In the genomic region with DNA sequence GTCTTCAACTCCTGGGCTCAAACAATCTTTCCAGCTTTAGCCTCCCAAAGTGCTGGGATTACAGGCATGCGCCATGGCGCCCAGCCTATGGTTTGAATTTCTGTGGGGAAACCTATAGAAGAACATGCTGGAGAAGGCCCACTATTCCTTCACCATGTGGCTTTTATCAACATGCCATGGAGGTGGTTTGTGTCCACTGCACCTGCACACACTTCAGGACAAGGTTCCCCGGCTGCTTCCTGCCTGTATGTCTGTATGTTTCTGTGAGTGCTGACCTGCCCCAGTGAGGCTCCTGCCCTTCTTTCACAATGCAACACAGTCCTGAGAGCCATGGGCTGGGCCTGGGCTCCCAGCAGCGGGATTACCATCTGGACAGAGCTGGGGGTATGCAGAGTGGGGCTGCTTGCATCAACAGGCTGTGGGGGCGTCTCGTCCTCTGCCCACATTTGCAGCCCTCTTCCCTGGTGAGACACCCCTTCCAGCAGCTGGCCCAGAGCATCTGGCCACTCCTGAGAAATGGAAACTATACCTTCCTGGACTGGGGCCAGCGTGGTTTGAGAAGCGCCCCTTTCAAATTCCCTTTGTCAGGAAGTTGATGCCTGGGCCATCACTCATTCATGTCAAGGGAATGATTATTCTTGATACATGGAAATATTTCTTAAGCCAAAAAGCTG, we compare ENCODE assay signal across 19 cellular contexts. TPM values are rescaled to one million over a fixed set of nuclear protein-coding genes. Genes with fewer than 3 reads are reported as not detected.
A peak's percentile ranks its signal among the peaks of the same experiment; 100 is the strongest.
DNase-seq lines count a peak whose midpoint lies in the region; ATAC-seq, FAIRE-seq and TF ChIP-seq lines count a peak whose summit lies in the region.
"Had no signal": no experiment of that assay in that cellular context is flagged by ENCODE, and none has a peak within 500 bp of the region (broad histone marks: within the 10 kb centered on the region; RNA-seq: fewer than 3 reads in every experiment).

No MANE protein-coding gene starts in this region.

- H3K9me3 ChIP-seq in breast epithelium (no peaks in the 10 kb centered on the region), astrocyte (ENCODE audit: insufficient read depth, low read depth, low read length) (no peaks in the 10 kb centered on the region)
- H3K9me3 ChIP-seq: colonic mucosa, sigmoid colon, uterus had no signal

- H3K27me3 ChIP-seq in breast epithelium: no peaks in the 10 kb centered on the region
- no peaks in the 10 kb centered on the region for H3K27me3 ChIP-seq in astrocyte (ENCODE audit: insufficient read depth, low read length)
- H3K27me3 ChIP-seq: colonic mucosa, sigmoid colon, uterus had no signal

- FAIRE-seq in astrocyte (lab: Jason Lieb, UNC): no peak
- FAIRE-seq: endometrium had no signal

- H3K27ac Mint-ChIP-seq in MCF 10A (ENCODE audit: low read depth, unreplicated experiment) (no peak overlapping the region), astrocyte (ENCODE audit: unreplicated experiment) (peak overlapping the region; percentile 27)
- H3K27ac Mint-ChIP-seq in stimulated activated effector memory CD8-positive, alpha-beta T cell treated with anti-CD3 and anti-CD28 coated beads, Interleukin-12 subunit alpha, Interleukin-12 subunit beta, amount 100 ng/mL, for 72 hours: peak overlapping the region; percentile 56
- H3K27ac Mint-ChIP-seq: CD8-positive, alpha-beta T cell had no signal

- no peak overlapping the region for H3K4me3 Mint-ChIP-seq in MCF 10A (ENCODE audit: unreplicated experiment)
- H3K4me3 Mint-ChIP-seq in astrocyte (ENCODE audit: unreplicated experiment): no peak overlapping the region
- no peak overlapping the region for H3K4me3 Mint-ChIP-seq in stimulated activated effector memory CD8-positive, alpha-beta T cell treated with anti-CD3 and anti-CD28 coated beads, Interleukin-12 subunit alpha, Interleukin-12 subunit beta, amount 100 ng/mL, for 72 hours
- H3K4me3 Mint-ChIP-seq: CD8-positive, alpha-beta T cell had no signal

- peak overlapping the region; percentile 27 for H3K4me2 ChIP-seq in astrocyte (ENCODE audit: low read length)

- no TSS peak for BruUV-seq in MCF 10A (replicated peaks; lab: Mats Ljungman, UMichigan)

- no peaks in the 10 kb centered on the region for H4K20me1 ChIP-seq in astrocyte (ENCODE audit: insufficient read depth, low read length)

- no peaks in the 10 kb centered on the region for H3K27me3 Mint-ChIP-seq in MCF 10A (ENCODE audit: insufficient read depth, unreplicated experiment)
- H3K27me3 Mint-ChIP-seq in astrocyte (ENCODE audit: low read depth, unreplicated experiment): peaks cover 10% of the 10 kb centered on the region

- POLR2A ChIA-PET in MCF 10A (lab: Yijun Ruan, JAX): no interaction called here

- H3K36me3 Mint-ChIP-seq in MCF 10A (ENCODE audit: insufficient read depth, unreplicated experiment): no peaks in the 10 kb centered on the region
- H3K36me3 Mint-ChIP-seq in astrocyte (ENCODE audit: low read depth, unreplicated experiment): peaks cover 2% of the 10 kb centered on the region
- no peaks in the 10 kb centered on the region for H3K36me3 Mint-ChIP-seq in stimulated activated effector memory CD8-positive, alpha-beta T cell treated with anti-CD3 and anti-CD28 coated beads, Interleukin-12 subunit alpha, Interleukin-12 subunit beta, amount 100 ng/mL, for 72 hours
- H3K36me3 Mint-ChIP-seq: CD8-positive, alpha-beta T cell had no signal

- H3K4me3 ChIP-seq in breast epithelium (no peak overlapping the region), astrocyte (ENCODE audit: insufficient read depth, low read depth, low read length) (no peak overlapping the region)
- H3K4me3 ChIP-seq: colonic mucosa, sigmoid colon, uterus had no signal

- H3K36me3 ChIP-seq in breast epithelium (no peaks in the 10 kb centered on the region), astrocyte (ENCODE audit: insufficient read depth, low read length) (no peaks in the 10 kb centered on the region)
- H3K36me3 ChIP-seq: colonic mucosa, sigmoid colon, uterus had no signal

- no peak overlapping the region for H2AFZ ChIP-seq in astrocyte (ENCODE audit: low read depth, low read length)

- CTCF ChIA-PET in MCF 10A (lab: Yijun Ruan, JAX): interaction anchor here (0.6 kb wide), 1 partner anchor 49 kb away, joined by 3 read pairs; no protein-coding TSS in a partner anchor

- H3K27ac ChIP-seq in breast epithelium: no peak overlapping the region
- no peak overlapping the region for H3K27ac ChIP-seq in astrocyte (ENCODE audit: low read depth, low read length)
- H3K27ac ChIP-seq: colonic mucosa, sigmoid colon, uterus had no signal

- H3K79me2 ChIP-seq in astrocyte (ENCODE audit: insufficient read depth, low read length): no peaks in the 10 kb centered on the region

- intact Hi-C loops in MCF 10A (cut with micrococcal nuclease) (no loop called here), breast epithelium (cut with DNase I; ENCODE audit: low total_unique reads) (loop anchor here (2.0 kb wide), 1 partner anchor 20 kb away; no protein-coding TSS in a partner anchor)

- DNase-seq in MCF 10A (ENCODE audit: unreplicated experiment): peak; percentile 30
- DNase-seq in breast epithelium (ENCODE audit: low spot score in 2 of 2): no peak
- peak; percentile 40 for DNase-seq in NCI-H510A treated with DMSO at 0.1 percent for 48 hours (lab: John Stamatoyannopoulos, UW)
- DNase-seq in astrocyte (ENCODE audit: low read depth): no peak
- no peak for DNase-seq in stimulated activated effector memory CD8-positive, alpha-beta T cell treated with anti-CD3 and anti-CD28 coated beads, Interleukin-12 subunit alpha, Interleukin-12 subunit beta, amount 100 ng/mL, for 72 hours (ENCODE audit: low spot score in 2 of 2)
- no peak for DNase-seq in COR-L47 (lab: John Stamatoyannopoulos, UW)
- DNase-seq in HuH-7.5 (ENCODE audit: low spot score): no peak
- DNase-seq: activated naive CD4-positive, alpha-beta T cell; CD8-positive, alpha-beta T cell; colonic mucosa; NCI-H1105; NCI-H2107; sigmoid colon; stimulated activated CD4-positive, alpha-beta T cell treated with anti-CD3 and anti-CD28 coated beads, Interleukin-2, amount 100 ng/mL, for 24 hours; uterus had no signal

- H3K9me3 Mint-ChIP-seq in MCF 10A (ENCODE audit: unreplicated experiment) (no peaks in the 10 kb centered on the region), astrocyte (ENCODE audit: unreplicated experiment) (peaks cover 13% of the 10 kb centered on the region)
- no peaks in the 10 kb centered on the region for H3K9me3 Mint-ChIP-seq in stimulated activated effector memory CD8-positive, alpha-beta T cell treated with anti-CD3 and anti-CD28 coated beads, Interleukin-12 subunit alpha, Interleukin-12 subunit beta, amount 100 ng/mL, for 72 hours
- H3K9me3 Mint-ChIP-seq: CD8-positive, alpha-beta T cell had no signal

- peaks cover 6 to 12% of the 10 kb centered on the region in 2 donors for H3K4me1 ChIP-seq in breast epithelium
- H3K4me1 ChIP-seq in astrocyte (ENCODE audit: insufficient read depth, low read length): peaks cover 30% of the 10 kb centered on the region
- H3K4me1 ChIP-seq: colonic mucosa had no signal

- TF ChIP-seq POLR2A in breast epithelium (IDR thresholded peaks at IDR 0.05): no peak

- H3K9ac ChIP-seq in astrocyte (ENCODE audit: low read length): no peak overlapping the region

- TF ChIP-seq CTCF in MCF 10A (IDR thresholded peaks at IDR 0.05; ENCODE audit: unreplicated experiment) (no peak), breast epithelium (IDR thresholded peaks at IDR 0.05) (no peak), astrocyte (IDR thresholded peaks at IDR 0.05; ENCODE audit: insufficient read depth, low read depth, low read length) (no peak)

- H3K4me1 Mint-ChIP-seq in MCF 10A (ENCODE audit: insufficient read depth, unreplicated experiment) (peaks cover 40% of the 10 kb centered on the region), astrocyte (ENCODE audit: low read depth, unreplicated experiment) (peaks cover 38% of the 10 kb centered on the region)
- H3K4me1 Mint-ChIP-seq in stimulated activated effector memory CD8-positive, alpha-beta T cell treated with anti-CD3 and anti-CD28 coated beads, Interleukin-12 subunit alpha, Interleukin-12 subunit beta, amount 100 ng/mL, for 72 hours: peaks cover 37% of the 10 kb centered on the region

- no peak for ATAC-seq in stimulated activated effector memory CD8-positive, alpha-beta T cell treated with anti-CD3 and anti-CD28 coated beads, Interleukin-12 subunit alpha, Interleukin-12 subunit beta, amount 100 ng/mL, for 72 hours
- no peak for ATAC-seq in HG03097 (IDR thresholded peaks at IDR 0.05; ENCODE audit: low FRiP score, unreplicated experiment)
- ATAC-seq: CD8-positive, alpha-beta T cell; left lobe of liver; Right ventricle myocardium inferior had no signal

RNA-seq across cellular contexts. Expression of gene C15orf39, which starts 29.4 kb away (rescaled TPM):
- total RNA-seq in MCF 10A (2022): 13.3 and 17.2 TPM in 2 replicates
- 10 to 100 TPM in 2 of 3 donors, 1 to 10 TPM in 1; 7.7 to 17.4 (median 11.5) TPM for total RNA-seq in breast epithelium
- 21.6 and 21.8 TPM in 2 replicates for total RNA-seq in astrocyte

Comparison
In these comparisons a context has a peak if more than half of its experiments do, and no peak if none do; other contexts are left out.
1. DNase-seq: peak in MCF 10A (single experiment) and NCI-H510A treated with DMSO at 0.1 percent for 48 hours (single experiment); none in breast epithelium (0 of 2), astrocyte (single experiment), stimulated activated effector memory CD8-positive, alpha-beta T cell treated with anti-CD3 and anti-CD28 coated beads, Interleukin-12 subunit alpha, Interleukin-12 subunit beta, amount 100 ng/mL, for 72 hours (0 of 2), COR-L47 (single experiment) and HuH-7.5 (single experiment).